ENCODE assay signal across 8 cellular contexts in the genomic region with DNA sequence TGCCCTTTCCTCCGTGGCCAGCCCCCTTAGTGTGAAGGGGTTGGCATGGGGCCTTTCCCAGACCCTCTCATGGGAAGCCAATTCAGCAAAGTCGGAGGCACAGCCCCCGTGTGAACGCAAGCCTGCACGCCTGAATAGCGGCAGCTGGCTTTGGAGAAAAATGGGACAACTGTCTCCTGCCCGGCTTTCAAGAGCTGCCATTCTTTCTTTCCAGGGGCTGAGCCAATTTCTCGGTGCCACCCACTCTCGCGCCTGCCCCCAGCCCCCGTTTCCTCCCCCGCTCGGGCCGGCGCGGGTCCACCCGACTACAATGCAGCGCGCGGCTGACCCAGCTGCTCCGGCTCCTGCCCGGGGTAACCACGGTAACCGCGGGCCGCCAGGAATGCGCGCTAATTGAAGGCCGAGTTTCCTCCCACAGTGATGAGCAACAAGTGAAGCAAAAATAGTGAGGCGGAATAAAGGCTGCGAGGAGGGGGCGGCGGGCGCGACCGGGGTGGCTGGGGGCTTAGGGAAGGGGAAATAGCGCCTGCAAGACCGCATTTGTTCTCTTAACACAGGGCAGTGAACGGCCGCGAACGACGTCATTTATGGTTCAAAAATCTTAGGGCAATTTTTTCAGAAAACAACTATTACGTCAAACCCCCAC. TPM values are rescaled to one million over a fixed set of nuclear protein-coding genes. Genes with fewer than 3 reads are reported as not detected.
A peak's percentile ranks its signal among the peaks of the same experiment; 100 is the strongest.
DNase-seq lines count a peak whose midpoint lies in the region; ATAC-seq and TF ChIP-seq lines count a peak whose summit lies in the region.

No MANE protein-coding gene starts in this region.

- no peaks in the 10 kb centered on the region for H3K9me2 ChIP-seq in PC-3 (replicated peaks; ENCODE audit: low read length)
- H3K9me2 ChIP-seq in OCI-LY7 (ENCODE audit: insufficient read depth, low read length) = no peaks in the 10 kb centered on the region

- no peak overlapping the region for H2AFZ ChIP-seq in PC-3 (ENCODE audit: low read length)
- no peak overlapping the region for H2AFZ ChIP-seq in OCI-LY7 (ENCODE audit: low read length)

- no peak overlapping the region for H3K27ac ChIP-seq in stomach
- H3K27ac ChIP-seq in PC-3 (ENCODE audit: low read length) = no peak overlapping the region
- no peak overlapping the region for H3K27ac ChIP-seq in OCI-LY7 (ENCODE audit: low read depth, low read length, poor library complexity, severe bottlenecking)

- no peaks in the 10 kb centered on the region for H3K79me2 ChIP-seq in PC-3 (ENCODE audit: low read length)
- H3K79me2 ChIP-seq in OCI-LY7 (ENCODE audit: insufficient read depth, low read depth, low read length) = no peaks in the 10 kb centered on the region

- H3K27me3 ChIP-seq in stomach (peaks cover 0 to 21% (median 20%) of the 10 kb centered on the region in 3 donors), PC-3 (ENCODE audit: low read length) (peaks cover 61% of the 10 kb centered on the region)

- no peak overlapping the region for H3K9ac ChIP-seq in PC-3 (ENCODE audit: low read length)

- TF ChIP-seq POLR2A in stomach (IDR thresholded peaks at IDR 0.05) = no peak

- peak; percentile 4 for DNase-seq in GM12865 (ENCODE audit: low read depth)
- DNase-seq in NCI-H1417 (lab: John Stamatoyannopoulos, UW) = peak; percentile 83 to 93 (median 85)
- DNase-seq in cerebellar cortex (ENCODE audit: low spot score) = peak; percentile 24
- peak; percentile 26 to 35 for DNase-seq in left colon
- DNase-seq in stomach = peak; percentile 27
- DNase-seq in PC-3 = no peak
- DNase-seq in activated CD4-positive, alpha-beta T cell treated with anti-CD3 and anti-CD28 coated beads, Interleukin-2, amount 50 U/mL, for 4 hours = no peak
- DNase-seq in OCI-LY7 (ENCODE audit: low spot score) = no peak

- CTCF ChIA-PET in PC-3 (lab: Charles Lee) (no interaction called here), OCI-LY7 (lab: Charles Lee; ENCODE audit: unreplicated experiment) (no interaction called here)

- H3K4me2 ChIP-seq in PC-3 (ENCODE audit: low read length) = no peak overlapping the region
- H3K4me2 ChIP-seq in OCI-LY7 (ENCODE audit: low read length) = no peak overlapping the region

- no peaks in the 10 kb centered on the region for H3K36me3 ChIP-seq in stomach
- H3K36me3 ChIP-seq in PC-3 (ENCODE audit: low read depth, low read length) = no peaks in the 10 kb centered on the region
- no peaks in the 10 kb centered on the region for H3K36me3 ChIP-seq in OCI-LY7 (ENCODE audit: insufficient read depth, low read length)

- 5 to 9% (median 7%) methylated on average over 40 to 44 of the region's 44 CpGs for WGBS in stomach, 5 donors

- BruUV-seq in PC-3 (replicated peaks; lab: Mats Ljungman, UMichigan) (no TSS peak), OCI-LY7 (replicated peaks; lab: Mats Ljungman, UMichigan) (no TSS peak)

- H3K4me1 ChIP-seq in stomach = peaks cover 4 to 17% (median 11%) of the 10 kb centered on the region in 4 donors
- peaks cover 16% of the 10 kb centered on the region for H3K4me1 ChIP-seq in PC-3 (ENCODE audit: insufficient read depth, low read length)
- no peaks in the 10 kb centered on the region for H3K4me1 ChIP-seq in OCI-LY7 (ENCODE audit: insufficient read depth, low read length, poor library complexity, severe bottlenecking)

- H3K9me3 ChIP-seq in stomach = no peaks in the 10 kb centered on the region
- no peaks in the 10 kb centered on the region for H3K9me3 ChIP-seq in PC-3 (ENCODE audit: low read length)
- no peaks in the 10 kb centered on the region for H3K9me3 ChIP-seq in OCI-LY7 (ENCODE audit: low read length)

- TF ChIP-seq CTCF in GM12865 (IDR thresholded peaks at IDR 0.05; ENCODE audit: insufficient read depth, low read depth, low read length, missing control alignments) = no peak
- no peak for TF ChIP-seq CTCF in stomach (IDR thresholded peaks at IDR 0.05)
- no peak for TF ChIP-seq CTCF in PC-3 (conservative IDR thresholded peaks at IDR 0.05; ENCODE audit: low read depth, low read length)
- no peak for TF ChIP-seq CTCF in OCI-LY7 (conservative IDR thresholded peaks at IDR 0.05; ENCODE audit: low read length)

- ATAC-seq in left colon = peak; percentile 64
- no peak for ATAC-seq in PC-3

- no peaks in the 10 kb centered on the region for H4K20me1 ChIP-seq in PC-3 (ENCODE audit: low read length)
- H4K20me1 ChIP-seq in OCI-LY7 (ENCODE audit: insufficient read depth, low read length) = no peaks in the 10 kb centered on the region

- no peak overlapping the region for H3K4me3 ChIP-seq in GM12865 (ENCODE audit: low read depth, low read length)
- peak overlapping the region; percentile 24 to 39 (median 34) for H3K4me3 ChIP-seq in stomach
- H3K4me3 ChIP-seq in PC-3 (ENCODE audit: low read length) = no peak overlapping the region
- H3K4me3 ChIP-seq in OCI-LY7 (ENCODE audit: low read depth, low read length, poor library complexity, severe bottlenecking) = no peak overlapping the region

- H3F3A ChIP-seq in PC-3 (ENCODE audit: low read length, unreplicated experiment) = no peaks in the 10 kb centered on the region

- intact Hi-C loops in left colon (cut with DNase I, micrococcal nuclease) (no loop called here), stomach (cut with DNase I; ENCODE audit: low total_unique reads) (no loop called here), PC-3 (cut with micrococcal nuclease) (no loop called here), OCI-LY7 (cut with micrococcal nuclease; ENCODE audit: unreplicated experiment) (no loop called here)

- POLR2A ChIA-PET in PC-3 (lab: Charles Lee; ENCODE audit: unreplicated experiment) (no interaction called here), OCI-LY7 (lab: Charles Lee) (no interaction called here)

- TF ChIP-seq EP300 in stomach (IDR thresholded peaks at IDR 0.05) = no peak

RNA-seq across cellular contexts. Expression of gene ILDR2, which starts 27.8 kb away (rescaled TPM):
- 1 to 10 TPM in 1 of 2 donors, under 1 TPM in 1; 0.85 to 1.3 TPM for total RNA-seq in left colon
- under 1 TPM in 3 of 5 donors, not detected in 2; 0.14 to 0.92 (median 0.87) TPM for total RNA-seq in stomach
- polyA plus RNA-seq in stomach = under 1 TPM; under 0.01 to 0.13 (median 0.06) TPM
- under 0.01 TPM in 1 of 2 replicates, not detected in the other for total RNA-seq in PC-3 (2014; rRNA removed)
- 5.3 and 6.0 TPM in 2 replicates for total RNA-seq in OCI-LY7 (2014; rRNA removed; shearing (Covaris generic))
- 2.5 and 3.2 TPM in 2 replicates for total RNA-seq in OCI-LY7 (2022)

RNA-seq across cellular contexts. Expression of gene MAEL, which starts 41.6 kb away (rescaled TPM):
- total RNA-seq in left colon = not detected
- under 1 TPM in 2 of 5 donors, not detected in 3; 0.45 to 0.58 TPM for total RNA-seq in stomach
- 1 to 10 TPM in 1 of 3 donors, under 1 TPM in 1, not detected in 1; 0.08 to 1.1 TPM for polyA plus RNA-seq in stomach
- total RNA-seq in PC-3 (2014; rRNA removed) = not detected in 2 replicates
- not detected in 2 replicates for total RNA-seq in OCI-LY7 (2014; rRNA removed; shearing (Covaris generic))
- not detected in 2 replicates for total RNA-seq in OCI-LY7 (2022)

Comparison
In these comparisons a context has a peak if more than half of its experiments do, and no peak if none do; other contexts are left out.
1. DNase-seq: peak in GM12865 (single experiment), NCI-H1417 (3 of 3), cerebellar cortex (single experiment), left colon (2 of 2) and stomach (single experiment); none in PC-3 (single experiment), activated CD4-positive, alpha-beta T cell treated with anti-CD3 and anti-CD28 coated beads, Interleukin-2, amount 50 U/mL, for 4 hours (0 of 2) and OCI-LY7 (single experiment).
2. H3K4me3 ChIP-seq: peak in stomach (4 of 4); none in GM12865 (single experiment), PC-3 (single experiment) and OCI-LY7 (single experiment).